In the genomic region with DNA sequence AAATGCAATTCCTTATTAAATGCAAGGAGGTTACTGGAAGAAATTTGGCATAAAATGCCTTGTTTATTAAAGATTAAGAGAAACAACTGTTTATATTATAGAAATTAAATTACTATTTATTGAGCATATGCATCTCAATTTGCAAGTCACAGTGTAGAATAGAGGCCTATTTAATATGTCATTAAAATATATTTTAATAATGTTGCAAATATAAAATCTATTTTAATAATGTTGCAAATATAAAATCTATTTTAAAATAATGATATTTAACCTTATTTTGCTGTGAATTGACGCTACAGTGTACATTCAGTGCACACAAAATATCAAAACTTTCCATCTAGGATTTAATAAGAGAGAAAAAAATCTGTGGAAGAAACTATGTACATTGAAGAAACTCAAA, we compare ENCODE assay signal across 40 cellular contexts.
"Had no signal": no experiment of that assay in that cellular context is flagged by ENCODE, and none has a peak within 500 bp of the region (broad histone marks: within the 10 kb centered on the region; RNA-seq: fewer than 3 reads in every experiment).

No MANE protein-coding gene starts in this region.

- H3K9me3 ChIP-seq: adrenal gland, ascending aorta, body of pancreas, breast epithelium had no signal

- H3K4me3 Mint-ChIP-seq: activated naive CD4-positive, alpha-beta T cell treated with anti-CD3 and anti-CD28 coated beads for 36 hours; activated naive CD4-positive, alpha-beta T cell treated with anti-CD3 and anti-CD28 coated beads, Interleukin-2, amount 10 ng/mL, durations not matched to agents 7 days and 5 days; activated naive CD4-positive, alpha-beta T cell treated with anti-CD3 and anti-CD28 coated beads, Interleukin-2, amount 50 U/mL, for 24 hours; activated naive CD8-positive, alpha-beta T cell; activated naive CD8-positive, alpha-beta T cell treated with anti-CD3 and anti-CD28 coated beads for 36 hours; activated naive CD8-positive, alpha-beta T cell treated with anti-CD3 and anti-CD28 coated beads, Interleukin-2, amount 10 ng/mL, durations not matched to agents 7 days and 5 days; activated naive CD8-positive, alpha-beta T cell treated with anti-CD3 and anti-CD28 coated beads, Interleukin-2, amount 50 U/mL, for 24 hours; activated T-cell treated with anti-CD3 and anti-CD28 coated beads, Interleukin-2, amount 50 U/mL, for 24 hours; activated T-cell treated with anti-CD3 and anti-CD28 coated beads, Interleukin-2, amount 50 U/mL, for 4 hours; activated T-cell treated with anti-CD3 and anti-CD28 coated beads, Interleukin-2, amount 50 U/mL, for 72 hours; activated T-helper 1 cell treated with anti-CD3 and anti-CD28 coated beads, Interleukin-12 subunit alpha, Interleukin-12 subunit beta, Interleukin-2, Interleukin-4 antibody, amounts not matched to agents 30 ng/mL and 10 ng/mL and 1 ng/mL, durations not matched to agents 14 hours and 24 hours and 36 hours; activated T-helper 17 cell treated with anti-CD3 and anti-CD28 coated beads, Interleukin-2, amount 50 U/mL, for 72 hours; brain; central memory CD8-positive, alpha-beta T cell had no signal

- H3K36me3 Mint-ChIP-seq: activated naive CD4-positive, alpha-beta T cell treated with anti-CD3 and anti-CD28 coated beads, Interleukin-2, amount 10 ng/mL, durations not matched to agents 7 days and 5 days; activated naive CD4-positive, alpha-beta T cell treated with anti-CD3 and anti-CD28 coated beads, Interleukin-2, amount 50 U/mL, for 24 hours; activated naive CD4-positive, alpha-beta T cell treated with anti-CD3 and anti-CD28 coated beads, Interleukin-2, amount 50 U/mL, for 72 hours; activated naive CD8-positive, alpha-beta T cell; activated naive CD8-positive, alpha-beta T cell treated with anti-CD3 and anti-CD28 coated beads for 36 hours; activated naive CD8-positive, alpha-beta T cell treated with anti-CD3 and anti-CD28 coated beads, Interleukin-2, amount 10 ng/mL, durations not matched to agents 7 days and 5 days; brain had no signal

- H3K36me3 ChIP-seq: adrenal gland, ascending aorta, brain microvascular endothelial cell, breast epithelium, cardiac muscle cell had no signal

- ATAC-seq: activated naive CD4-positive, alpha-beta T cell treated with anti-CD3 and anti-CD28 coated beads, Interleukin-2, amount 50 U/mL, for 72 hours; activated naive CD8-positive, alpha-beta T cell treated with anti-CD3 and anti-CD28 coated beads, Interleukin-2, amount 50 U/mL, for 24 hours; activated T-cell treated with anti-CD3 and anti-CD28 coated beads, Interleukin-2, amount 50 U/mL, for 4 hours; activated T-cell treated with anti-CD3 and anti-CD28 coated beads, Interleukin-2, amount 50 U/mL, for 72 hours; activated T-helper 17 cell treated with anti-CD3 and anti-CD28 coated beads, Interleukin-2, amount 50 U/mL, for 72 hours; body of pancreas had no signal

- H3K27ac ChIP-seq: adrenal gland, ascending aorta, body of pancreas, brain microvascular endothelial cell, breast epithelium, cardiac muscle cell had no signal

- H3K27me3 ChIP-seq: adrenal gland, ascending aorta, body of pancreas, brain microvascular endothelial cell, breast epithelium, cardiac muscle cell had no signal

- H3K27ac Mint-ChIP-seq: activated naive CD4-positive, alpha-beta T cell treated with anti-CD3 and anti-CD28 coated beads for 36 hours; activated naive CD4-positive, alpha-beta T cell treated with anti-CD3 and anti-CD28 coated beads, Interleukin-2, amount 10 ng/mL, durations not matched to agents 7 days and 5 days; activated naive CD4-positive, alpha-beta T cell treated with anti-CD3 and anti-CD28 coated beads, Interleukin-2, amount 50 U/mL, for 24 hours; activated naive CD4-positive, alpha-beta T cell treated with anti-CD3 and anti-CD28 coated beads, Interleukin-2, amount 50 U/mL, for 72 hours; activated naive CD8-positive, alpha-beta T cell; activated naive CD8-positive, alpha-beta T cell treated with anti-CD3 and anti-CD28 coated beads for 36 hours; activated naive CD8-positive, alpha-beta T cell treated with anti-CD3 and anti-CD28 coated beads, Interleukin-2, amount 10 ng/mL, durations not matched to agents 7 days and 5 days; activated naive CD8-positive, alpha-beta T cell treated with anti-CD3 and anti-CD28 coated beads, Interleukin-2, amount 50 U/mL, for 24 hours; activated T-cell treated with anti-CD3 and anti-CD28 coated beads, Interleukin-2, amount 50 U/mL, for 24 hours; activated T-cell treated with anti-CD3 and anti-CD28 coated beads, Interleukin-2, amount 50 U/mL, for 72 hours; activated T-helper 1 cell treated with anti-CD3 and anti-CD28 coated beads, Interleukin-12 subunit alpha, Interleukin-12 subunit beta, Interleukin-2, Interleukin-4 antibody, amounts not matched to agents 30 ng/mL and 10 ng/mL and 1 ng/mL, durations not matched to agents 14 hours and 24 hours and 36 hours; activated T-helper 17 cell treated with anti-CD3 and anti-CD28 coated beads, Interleukin-2, amount 50 U/mL, for 72 hours; activated T-helper 2 cell treated with anti-CD3 and anti-CD28 coated beads, Interferon-gamma antibody, Interleukin-2, Interleukin-4, amounts not matched to agents 10 μg/mL and 5 μg/mL and 100 μg/mL, durations not matched to agents 14 hours and 24 hours and 36 hours; brain had no signal

- FAIRE-seq: astrocyte, bronchial epithelial cell had no signal

- H3K4me1 Mint-ChIP-seq: activated naive CD4-positive, alpha-beta T cell treated with anti-CD3 and anti-CD28 coated beads, Interleukin-2, amount 10 ng/mL, durations not matched to agents 7 days and 5 days; activated naive CD4-positive, alpha-beta T cell treated with anti-CD3 and anti-CD28 coated beads, Interleukin-2, amount 50 U/mL, for 24 hours; activated naive CD8-positive, alpha-beta T cell treated with anti-CD3 and anti-CD28 coated beads for 36 hours; activated naive CD8-positive, alpha-beta T cell treated with anti-CD3 and anti-CD28 coated beads, Interleukin-2, amount 10 ng/mL, durations not matched to agents 7 days and 5 days; activated naive CD8-positive, alpha-beta T cell treated with anti-CD3 and anti-CD28 coated beads, Interleukin-2, amount 50 U/mL, for 24 hours; activated T-helper 17 cell treated with anti-CD3 and anti-CD28 coated beads, Interleukin-2, amount 50 U/mL, for 72 hours; central memory CD8-positive, alpha-beta T cell had no signal

- H3K9me3 Mint-ChIP-seq: activated naive CD8-positive, alpha-beta T cell treated with anti-CD3 and anti-CD28 coated beads for 36 hours; brain had no signal

- H3K4me1 ChIP-seq: adrenal gland, ascending aorta, body of pancreas, breast epithelium had no signal

- H3K4me3 ChIP-seq: adrenal gland, ascending aorta, body of pancreas, breast epithelium, cardiac muscle cell had no signal

- DNase-seq: activated effector memory CD4-positive, alpha-beta T cell treated with anti-CD3 and anti-CD28 coated beads, Interleukin-2, amount 50 U/mL, for 16 hours; activated effector memory CD4-positive, alpha-beta T cell treated with Interleukin-2 at 50 U/mL for 16 hours; activated gamma-delta T cell; activated gamma-delta T cell treated with Interleukin-2 at 50 U/mL for 16 hours; activated naive CD4-positive, alpha-beta T cell; activated naive CD4-positive, alpha-beta T cell treated with anti-CD3 and anti-CD28 coated beads for 36 hours; activated naive CD4-positive, alpha-beta T cell treated with anti-CD3 and anti-CD28 coated beads, Interleukin-2, amount 10 ng/mL, durations not matched to agents 7 days and 5 days; activated naive CD4-positive, alpha-beta T cell treated with anti-CD3 and anti-CD28 coated beads, Interleukin-2, amount 50 U/mL, for 16 hours; activated naive CD4-positive, alpha-beta T cell treated with Interleukin-2 at 50 U/mL for 16 hours; activated naive CD8-positive, alpha-beta T cell treated with anti-CD3 and anti-CD28 coated beads for 36 hours; activated naive CD8-positive, alpha-beta T cell treated with anti-CD3 and anti-CD28 coated beads, Interleukin-2, amount 10 ng/mL, durations not matched to agents 7 days and 5 days; activated naive CD8-positive, alpha-beta T cell treated with anti-CD3 and anti-CD28 coated beads, Interleukin-2, amount 50 U/mL, for 24 hours; activated T-cell treated with anti-CD3 and anti-CD28 coated beads, Interleukin-2, amount 50 U/mL, for 1 hour; activated T-cell treated with anti-CD3 and anti-CD28 coated beads, Interleukin-2, amount 50 U/mL, for 24 hours; activated T-cell treated with anti-CD3 and anti-CD28 coated beads, Interleukin-2, amount 50 U/mL, for 4 hours; activated T-cell treated with anti-CD3 and anti-CD28 coated beads, Interleukin-2, amount 50 U/mL, for 48 hours; activated T-cell treated with anti-CD3 and anti-CD28 coated beads, Interleukin-2, amount 50 U/mL, for 72 hours; adrenal gland; amniotic stem cell; amygdala; anterior cingulate cortex; aorta; body of pancreas; brain microvascular endothelial cell; caudate nucleus; central memory CD4-positive, alpha-beta T cell; cerebellar nuclear complex had no signal

- H3K27me3 Mint-ChIP-seq: activated naive CD4-positive, alpha-beta T cell treated with anti-CD3 and anti-CD28 coated beads, Interleukin-2, amount 10 ng/mL, durations not matched to agents 7 days and 5 days; activated naive CD4-positive, alpha-beta T cell treated with anti-CD3 and anti-CD28 coated beads, Interleukin-2, amount 50 U/mL, for 24 hours; activated naive CD8-positive, alpha-beta T cell; activated naive CD8-positive, alpha-beta T cell treated with anti-CD3 and anti-CD28 coated beads for 36 hours; activated naive CD8-positive, alpha-beta T cell treated with anti-CD3 and anti-CD28 coated beads, Interleukin-2, amount 10 ng/mL, durations not matched to agents 7 days and 5 days; activated naive CD8-positive, alpha-beta T cell treated with anti-CD3 and anti-CD28 coated beads, Interleukin-2, amount 50 U/mL, for 24 hours; activated T-cell treated with anti-CD3 and anti-CD28 coated beads, Interleukin-2, amount 50 U/mL, for 24 hours; activated T-helper 17 cell treated with anti-CD3 and anti-CD28 coated beads, Interleukin-2, amount 50 U/mL, for 72 hours; central memory CD8-positive, alpha-beta T cell had no signal
